Comparison of ENCODE assay signal across 18 cellular contexts in genomic region chr15:33866101-33866737, GRCh38.
A peak's percentile ranks its signal among the peaks of the same experiment; 100 is the strongest.
DNase-seq lines count a peak whose midpoint lies in the region; ATAC-seq and TF ChIP-seq lines count a peak whose summit lies in the region.
"Had no signal": no experiment of that assay in that cellular context is flagged by ENCODE, and none has a peak within 500 bp of the region (broad histone marks: within the 10 kb centered on the region; RNA-seq: fewer than 3 reads in every experiment).

No MANE protein-coding gene starts in this region.

- H3K4me3 ChIP-seq in PC-9 = no peak overlapping the region
- H3K4me3 ChIP-seq: BLaER1, MG63 had no signal

- peak overlapping the region; percentile 64 for H3K27ac Mint-ChIP-seq in chondrocyte (ENCODE audit: unreplicated experiment)
- H3K27ac Mint-ChIP-seq in nephron progenitor cell = peak overlapping the region; percentile 33

- BruUV-seq in PC-9 (replicated peaks; lab: Mats Ljungman, UMichigan) = no TSS peak

- 0 out of 2 replicates have a peak overlapping the region, but pooled peaks have one; percentile 21 for H3K4me2 ChIP-seq in PC-9
- H3K4me2 ChIP-seq: BLaER1 had no signal

- H3K9me3 Mint-ChIP-seq in chondrocyte (ENCODE audit: low read depth) = no peaks in the 10 kb centered on the region
- no peaks in the 10 kb centered on the region for H3K9me3 Mint-ChIP-seq in nephron progenitor cell
- no peaks in the 10 kb centered on the region for H3K9me3 Mint-ChIP-seq in activated T-cell treated with anti-CD3 and anti-CD28 coated beads, Interleukin-2, amount 50 U/mL, for 4 hours
- H3K9me3 Mint-ChIP-seq: CD8-positive, alpha-beta memory T cell had no signal

- no peaks in the 10 kb centered on the region for H3K36me3 ChIP-seq in PC-9 (ENCODE audit: low read depth)

- H3K27ac ChIP-seq in C4-2B = peak overlapping the region; percentile 10; the same call in 1 of the 2 replicates
- no peak overlapping the region for H3K27ac ChIP-seq in PC-9
- H3K27ac ChIP-seq: BLaER1 had no signal

- peaks cover under 1% of the 10 kb centered on the region; the same call in 1 of the 2 replicates for H3F3A ChIP-seq in PC-9 (ENCODE audit: insufficient read depth, low read depth)

- no peaks in the 10 kb centered on the region for H3K27me3 ChIP-seq in PC-9 (ENCODE audit: insufficient read depth, low read depth)
- H3K27me3 ChIP-seq: BLaER1, MG63 had no signal

- H3K79me2 ChIP-seq in PC-9 (ENCODE audit: low read depth) = no peaks in the 10 kb centered on the region

- no peaks in the 10 kb centered on the region for H3K27me3 Mint-ChIP-seq in chondrocyte (ENCODE audit: low read depth)
- H3K27me3 Mint-ChIP-seq in nephron progenitor cell (ENCODE audit: low read depth, poor library complexity) = peaks cover 3% of the 10 kb centered on the region
- H3K27me3 Mint-ChIP-seq in activated T-cell treated with anti-CD3 and anti-CD28 coated beads, Interleukin-2, amount 50 U/mL, for 4 hours (ENCODE audit: low read depth) = no peaks in the 10 kb centered on the region
- H3K27me3 Mint-ChIP-seq: CD8-positive, alpha-beta memory T cell had no signal

- no peak overlapping the region for H2AFZ ChIP-seq in PC-9

- H4K20me1 ChIP-seq in PC-9 (ENCODE audit: insufficient read depth) = no peaks in the 10 kb centered on the region
- H4K20me1 ChIP-seq: BLaER1 had no signal

- TF ChIP-seq CTCF in C4-2B (conservative IDR thresholded peaks at IDR 0.05) (no peak), PC-9 (conservative IDR thresholded peaks at IDR 0.05) (no peak), chondrocyte (IDR thresholded peaks at IDR 0.05) (no peak), nephron progenitor cell (IDR thresholded peaks at IDR 0.05) (no peak)

- intact Hi-C loops in PC-9 (cut with micrococcal nuclease; ENCODE audit: unreplicated experiment) (no loop called here), posterior cingulate gyrus (cut with DNase I) (no loop called here)

- ATAC-seq in HG02610 (IDR thresholded peaks at IDR 0.05; ENCODE audit: unreplicated experiment) = no peak
- ATAC-seq in activated T-cell treated with anti-CD3 and anti-CD28 coated beads, Interleukin-2, amount 50 U/mL, for 4 hours = no peak
- ATAC-seq: Panc1, Right ventricle myocardium inferior had no signal

- H3K4me1 Mint-ChIP-seq in chondrocyte (ENCODE audit: low read depth) (peaks cover 26% of the 10 kb centered on the region), nephron progenitor cell (peaks cover 61% of the 10 kb centered on the region)
- no peaks in the 10 kb centered on the region for H3K4me1 Mint-ChIP-seq in activated T-cell treated with anti-CD3 and anti-CD28 coated beads, Interleukin-2, amount 50 U/mL, for 4 hours (ENCODE audit: low read depth)
- H3K4me1 Mint-ChIP-seq: CD8-positive, alpha-beta memory T cell had no signal

- H3K9me3 ChIP-seq in PC-9 (ENCODE audit: insufficient read depth, low read depth) = no peaks in the 10 kb centered on the region
- H3K9me3 ChIP-seq: BLaER1, MG63 had no signal

- no peak overlapping the region for H3K4me3 Mint-ChIP-seq in chondrocyte (ENCODE audit: unreplicated experiment)
- H3K4me3 Mint-ChIP-seq in nephron progenitor cell = no peak overlapping the region
- H3K4me3 Mint-ChIP-seq in activated T-cell treated with anti-CD3 and anti-CD28 coated beads, Interleukin-2, amount 50 U/mL, for 4 hours = no peak overlapping the region
- H3K4me3 Mint-ChIP-seq: CD8-positive, alpha-beta memory T cell had no signal

- no peaks in the 10 kb centered on the region for H3K9me2 ChIP-seq in PC-9 (ENCODE audit: insufficient read depth)

- DNase-seq in PC-9 (peak; percentile 34 to 60), chondrocyte (ENCODE audit: low spot score) (no peak), nephron progenitor cell (no peak), posterior cingulate gyrus (no peak), SKM-1 (lab: John Stamatoyannopoulos, UW; ENCODE audit: unreplicated experiment) (no peak)
- DNase-seq in activated T-cell treated with anti-CD3 and anti-CD28 coated beads, Interleukin-2, amount 50 U/mL, for 4 hours = no peak
- DNase-seq: CD8-positive, alpha-beta memory T cell; DMS79; KG1; MG63; NCI-H1092; NCI-H2081 treated with DMSO at 0.1 percent for 48 hours; NCI-H510A treated with DMSO at 0.1 percent for 48 hours had no signal

- peaks cover 19% of the 10 kb centered on the region; the same call in 1 of the 2 replicates for H3K4me1 ChIP-seq in PC-9 (replicated peaks; ENCODE audit: insufficient read depth)
- H3K4me1 ChIP-seq: BLaER1 had no signal

- POLR2A ChIA-PET in PC-9 (lab: Charles Lee; ENCODE audit: unreplicated experiment) = interaction anchor here (0.5 to 0.6 kb wide), 2 partner anchors 52 to 636 kb away, joined by 4 to 11 read pairs; no protein-coding TSS in a partner anchor

- CTCF ChIA-PET in PC-9 (lab: Charles Lee) = no interaction called here

- H3K36me3 Mint-ChIP-seq in chondrocyte (ENCODE audit: low read depth) = peaks cover 14% of the 10 kb centered on the region
- no peaks in the 10 kb centered on the region for H3K36me3 Mint-ChIP-seq in nephron progenitor cell (ENCODE audit: low read depth)
- peaks cover 50% of the 10 kb centered on the region for H3K36me3 Mint-ChIP-seq in activated T-cell treated with anti-CD3 and anti-CD28 coated beads, Interleukin-2, amount 50 U/mL, for 4 hours (ENCODE audit: insufficient read depth)

Comparison
In these comparisons a context has a peak if more than half of its experiments do, and no peak if none do; other contexts are left out.
1. DNase-seq: peak in PC-9 (2 of 2); none in chondrocyte (single experiment), nephron progenitor cell (single experiment), posterior cingulate gyrus (0 of 10), SKM-1 (single experiment) and activated T-cell treated with anti-CD3 and anti-CD28 coated beads, Interleukin-2, amount 50 U/mL, for 4 hours (single experiment).